ENCODE assay signal across 12 cellular contexts in the genomic region with DNA sequence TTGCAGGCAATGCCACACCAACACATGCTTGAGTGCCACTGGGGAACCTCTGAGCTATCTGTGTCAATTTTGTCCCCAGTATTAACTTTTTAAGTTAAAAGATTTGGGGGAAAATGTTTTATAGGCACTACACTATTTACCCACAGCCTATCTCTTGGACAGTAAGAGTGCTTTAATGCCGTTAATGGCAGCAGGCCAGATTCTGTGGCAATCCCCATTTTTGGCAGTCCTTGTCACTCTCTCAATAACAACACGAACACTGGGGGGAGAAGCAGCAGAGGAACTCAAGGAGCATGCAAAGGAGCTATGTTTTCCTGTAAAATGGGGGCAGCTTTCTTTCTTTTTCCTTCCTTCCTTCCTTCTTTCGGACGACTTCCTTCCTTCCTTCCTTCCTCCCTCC.
DNase-seq lines count a peak whose midpoint lies in the region; ATAC-seq and TF ChIP-seq lines count a peak whose summit lies in the region.
"Had no signal": no experiment of that assay in that cellular context is flagged by ENCODE, and none has a peak within 500 bp of the region (broad histone marks: within the 10 kb centered on the region; RNA-seq: fewer than 3 reads in every experiment).

No MANE protein-coding gene starts in this region.

- H3K9me3 Mint-ChIP-seq in CD4-positive, alpha-beta T cell = no peaks in the 10 kb centered on the region

- DNase-seq in DMS 273 (lab: John Stamatoyannopoulos, UW; ENCODE audit: unreplicated experiment) = peak; percentile 4
- DNase-seq in DMS 273 treated with DMSO at 0.1 percent for 48 hours (lab: John Stamatoyannopoulos, UW) = no peak
- peak; percentile 80 for DNase-seq in RPMI7951 (ENCODE audit: low read depth)
- DNase-seq in fibroblast of villous mesenchyme (ENCODE audit: low read depth) = peak; percentile 90
- peak; percentile 54 for DNase-seq in superior temporal gyrus (ENCODE audit: extremely low spot score)
- no peak for DNase-seq in RWPE1 (ENCODE audit: low spot score)
- DNase-seq in stimulated activated CD8-positive, alpha-beta memory T cell treated with anti-CD3 and anti-CD28 coated beads, Interleukin-4, amount 100 ng/mL, for 48 hours = no peak
- no peak for DNase-seq in CD4-positive, alpha-beta T cell
- DNase-seq: activated CD8-positive, alpha-beta memory T cell treated with anti-CD3 and anti-CD28 coated beads, Interleukin-2, amount 10 ng/mL, durations not matched to agents 7 days and 5 days; foreskin melanocyte had no signal

- H3K4me3 ChIP-seq in fibroblast of villous mesenchyme (ENCODE audit: low read depth, low read length) = no peak overlapping the region

- no peak overlapping the region for H3K27ac Mint-ChIP-seq in CD4-positive, alpha-beta T cell
- H3K27ac Mint-ChIP-seq: activated CD8-positive, alpha-beta memory T cell treated with anti-CD3 and anti-CD28 coated beads, Interleukin-2, amount 10 ng/mL, durations not matched to agents 7 days and 5 days; nephron had no signal

- POLR2A ChIA-PET in RWPE1 (lab: Yijun Ruan, JAX; ENCODE audit: low non-redundant PET) = no interaction called here
- POLR2A ChIA-PET in CD4-positive, alpha-beta T cell (lab: Charles Lee) = no interaction called here

- TF ChIP-seq CTCF in fibroblast of villous mesenchyme (IDR thresholded peaks at IDR 0.05; ENCODE audit: insufficient read depth, low read depth, low read length) (no peak), RWPE1 (conservative IDR thresholded peaks at IDR 0.05; ENCODE audit: low read depth) (no peak)
- TF ChIP-seq CTCF in CD4-positive, alpha-beta T cell (IDR thresholded peaks at IDR 0.05) = no peak

- no peaks in the 10 kb centered on the region for H3K4me1 Mint-ChIP-seq in CD4-positive, alpha-beta T cell (ENCODE audit: low read depth)

- no peaks in the 10 kb centered on the region for H3K36me3 Mint-ChIP-seq in CD4-positive, alpha-beta T cell (ENCODE audit: low read depth)
- H3K36me3 Mint-ChIP-seq: activated CD8-positive, alpha-beta memory T cell treated with anti-CD3 and anti-CD28 coated beads, Interleukin-2, amount 10 ng/mL, durations not matched to agents 7 days and 5 days had no signal

- no peaks in the 10 kb centered on the region for H3K9me3 ChIP-seq in CD4-positive, alpha-beta T cell (ENCODE audit: control insufficient read depth, low read length)

- CTCF ChIA-PET in RWPE1 (lab: Yijun Ruan, JAX) = interaction anchor here (0.6 kb wide), 1 partner anchor 79 kb away, joined by 3 read pairs; no protein-coding TSS in a partner anchor
- CTCF ChIA-PET in CD4-positive, alpha-beta T cell (lab: Charles Lee) = no interaction called here

- no peak for ATAC-seq in CD4-positive, alpha-beta T cell (ENCODE audit: poor library complexity)
- ATAC-seq: activated CD8-positive, alpha-beta memory T cell treated with anti-CD3 and anti-CD28 coated beads, Interleukin-2, amount 10 ng/mL, durations not matched to agents 7 days and 5 days had no signal

- H3K4me3 Mint-ChIP-seq in CD4-positive, alpha-beta T cell = no peak overlapping the region
- H3K4me3 Mint-ChIP-seq: activated CD8-positive, alpha-beta memory T cell treated with anti-CD3 and anti-CD28 coated beads, Interleukin-2, amount 10 ng/mL, durations not matched to agents 7 days and 5 days; nephron had no signal

- H3K27ac ChIP-seq in RWPE1 = no peak overlapping the region
- H3K27ac ChIP-seq in CD4-positive, alpha-beta T cell (ENCODE audit: low read depth, low read length) = no peak overlapping the region
- H3K27ac ChIP-seq: 22Rv1 had no signal

- intact Hi-C loops in CD4-positive, alpha-beta T cell (cut with DNase I, micrococcal nuclease) = no loop called here

- H3K27me3 Mint-ChIP-seq in CD4-positive, alpha-beta T cell = no peaks in the 10 kb centered on the region

- H3K27me3 ChIP-seq in CD4-positive, alpha-beta T cell (ENCODE audit: control insufficient read depth, insufficient read depth, low read length) = no peaks in the 10 kb centered on the region

Comparison
In these comparisons a context has a peak if more than half of its experiments do, and no peak if none do; other contexts are left out.
1. DNase-seq: peak in DMS 273 (single experiment), RPMI7951 (single experiment), fibroblast of villous mesenchyme (single experiment) and superior temporal gyrus (single experiment); none in DMS 273 treated with DMSO at 0.1 percent for 48 hours (single experiment), RWPE1 (single experiment), stimulated activated CD8-positive, alpha-beta memory T cell treated with anti-CD3 and anti-CD28 coated beads, Interleukin-4, amount 100 ng/mL, for 48 hours (single experiment) and CD4-positive, alpha-beta T cell (0 of 10).